In genomic region chr3:46895204-46895660, GRCh38 we compare ENCODE assay signal across 8 cellular contexts. TPM values are rescaled to one million over a fixed set of nuclear protein-coding genes. Genes with fewer than 3 reads are reported as not detected.
A peak's percentile ranks its signal among the peaks of the same experiment; 100 is the strongest.
DNase-seq lines count a peak whose midpoint lies in the region; ATAC-seq, FAIRE-seq and TF ChIP-seq lines count a peak whose summit lies in the region.

No MANE protein-coding gene starts in this region.

- POLR2A ChIA-PET in A549 (lab: Yijun Ruan, JAX) = no interaction called here

- H3K27me3 ChIP-seq in prostate gland (replicated peaks; ENCODE audit: insufficient read depth) (peaks cover 5% of the 10 kb centered on the region), aorta (ENCODE audit: control insufficient read depth in 1 of 2, insufficient read depth in 2 of 2, low read length in 1 of 2) (no peaks in the 10 kb centered on the region)

- no peak overlapping the region for H3K4me3 ChIP-seq in A549
- no peak overlapping the region for H3K4me3 ChIP-seq in prostate gland
- no peak overlapping the region for H3K4me3 ChIP-seq in aorta (ENCODE audit: low read length in 2 of 2)

- no peak for TF ChIP-seq EP300 in A549 (IDR thresholded peaks at IDR 0.05)

- H3K4me2 ChIP-seq in A549 = peak overlapping the region; percentile 18; the same call in 1 of the 3 replicates

- DNase-seq in A549 (ENCODE audit: low read depth in 1 of 2, low spot score in 1 of 2) (peak; percentile 53 to 58), GM20000 (ENCODE audit: low spot score) (peak; percentile 87), RKO (ENCODE audit: low spot score) (peak; percentile 27), frontal cortex (ENCODE audit: low spot score in 2 of 2) (peak; percentile 59 to 61), prostate gland (ENCODE audit: low spot score) (peak; percentile 63), aorta (peak; percentile 80 to 94)
- DNase-seq in activated T-helper 1 cell treated with anti-CD3 and anti-CD28 coated beads, Interleukin-2, amount 50 U/mL, for 16 hours (ENCODE audit: low read depth in 1 of 2, low spot score in 1 of 2) = peak; percentile 64 to 70

- no peak overlapping the region for H3K27ac ChIP-seq in A549
- no peak overlapping the region for H3K27ac ChIP-seq in prostate gland
- no peak overlapping the region for H3K27ac ChIP-seq in aorta (ENCODE audit: low read depth in 1 of 2, low read length in 2 of 2)

- TF ChIP-seq CTCF in A549 (IDR thresholded peaks at IDR 0.05) (peak; percentile 67), GM20000 (IDR thresholded peaks at IDR 0.05; ENCODE audit: extremely low read depth, missing control alignments) (peak; percentile 90), prostate gland (IDR thresholded peaks at IDR 0.05) (peak; percentile 72 to 93 (median 87))

- TF ChIP-seq RAD21 in A549 (conservative IDR thresholded peaks at IDR 0.05 in 1 of 2, IDR thresholded peaks at IDR 0.05 in 1 of 2) = peak; percentile 62 to 75

- CTCF ChIA-PET in A549 (lab: Yijun Ruan, JAX) = interaction anchor here (0.6 to 5.3 kb wide), 27 partner anchors 9 to 1710 kb away, joined by 3 to 46 read pairs (median 5); partner anchors contain the start of genes MYL3, PTH1R and TMIE

- intact Hi-C loops in prostate gland (cut with DNase I) (loop anchor here (2.0 kb wide), 2 partner anchors 28 to 190 kb away; no protein-coding TSS in a partner anchor), aorta (cut with DNase I) (no loop called here)

- FAIRE-seq in A549 (lab: Jason Lieb, UNC) = no peak
- FAIRE-seq in frontal cortex (lab: Jason Lieb, UNC) = no peak

- TF ChIP-seq POLR2A in A549 (IDR thresholded peaks at IDR 0.05; ENCODE audit: low read length) (no peak), prostate gland (IDR thresholded peaks at IDR 0.05) (no peak)

- H3K36me3 ChIP-seq in prostate gland (no peaks in the 10 kb centered on the region), aorta (ENCODE audit: control insufficient read depth in 1 of 2, insufficient read depth in 2 of 2, low read length in 1 of 2) (no peaks in the 10 kb centered on the region)

- ATAC-seq in A549 (peak; percentile 48 to 72; a peak in 5 of 6 replicates), aorta (ENCODE audit: low FRiP score) (peak; percentile 64), HG02588 (IDR thresholded peaks at IDR 0.05; ENCODE audit: unreplicated experiment) (no peak)

- H3K4me1 ChIP-seq in A549 = peaks cover 9% of the 10 kb centered on the region; the same call in 1 of the 3 replicates
- H3K4me1 ChIP-seq in prostate gland (replicated peaks) = peaks cover 6% of the 10 kb centered on the region
- no peaks in the 10 kb centered on the region for H3K4me1 ChIP-seq in aorta (ENCODE audit: control insufficient read depth in 1 of 2, insufficient read depth in 2 of 2, low read length in 2 of 2)

- H3K9me3 ChIP-seq in A549 (no peaks in the 10 kb centered on the region), prostate gland (no peaks in the 10 kb centered on the region), aorta (ENCODE audit: control insufficient read depth, low read length) (no peaks in the 10 kb centered on the region)

- 17% methylated on average over 5 of the region's 5 CpGs for WGBS in A549 (ENCODE audit: missing lambda C conversion rate)
- WGBS in prostate gland = 13% methylated on average over 5 of the region's 5 CpGs
- 26 to 29% methylated on average over 5 of the region's 5 CpGs for WGBS in aorta, 2 donors

TF ChIP-seq in A549, 52 proteins besides CTCF, POLR2A, EP300 and RAD21:
- TF ChIP-seq SMC3 (IDR thresholded peaks at IDR 0.05) = peak; percentile 78
- TF ChIP-seq JUNB (IDR thresholded peaks at IDR 0.05) = no peak

RNA-seq across cellular contexts. Expression of gene PTH1R, which starts 17.7 kb away (rescaled TPM):
- polyA plus RNA-seq in A549 (2011; rRNA removed) = 0.20 and 0.45 TPM in 2 replicates
- polyA plus RNA-seq in A549 (2012; cell fraction: cytosol; rRNA removed) = 0.63 and 0.83 TPM in 2 replicates
- polyA plus RNA-seq in A549 (2012; cell fraction: nucleus; rRNA removed) = 1.7 and 2.2 TPM in 2 replicates
- polyA plus RNA-seq in A549 (2017; fragmentation: RNase III; extraction: RNeasy Plus Mini Kit Qiagen cat#74134 plus additional on column Dnase treatment) = 0.53 to 0.76 TPM (median 0.54 TPM) in 3 replicates
- polyA minus RNA-seq in A549 (2011; rRNA and poly(A)+ RNA removed) = 0.24 and 0.87 TPM in 2 replicates
- total RNA-seq in frontal cortex = 2.0 TPM
- 10 to 100 TPM in 1 of 2 donors, 1 to 10 TPM in 1; 1.3 to 10.8 TPM for total RNA-seq in prostate gland
- 1 to 10 TPM; 6.6 to 6.7 TPM for total RNA-seq in aorta
- polyA plus RNA-seq in aorta = 10 to 100 TPM in 1 of 2 donors, 1 to 10 TPM in 1; 8.4 to 38.6 TPM

RNA-seq across cellular contexts. Expression of gene MYL3, which starts 32.0 kb away (rescaled TPM):
- not detected in 2 replicates for polyA plus RNA-seq in A549 (2011; rRNA removed)
- polyA plus RNA-seq in A549 (2012; cell fraction: cytosol; rRNA removed) = 0.09 and 0.13 TPM in 2 replicates
- not detected in 2 replicates for polyA plus RNA-seq in A549 (2012; cell fraction: nucleus; rRNA removed)
- polyA plus RNA-seq in A549 (2017; fragmentation: RNase III; extraction: RNeasy Plus Mini Kit Qiagen cat#74134 plus additional on column Dnase treatment) = 0.25 TPM in 1 of 3 replicates, not detected in the others
- not detected in 2 replicates for polyA minus RNA-seq in A549 (2011; rRNA and poly(A)+ RNA removed)
- total RNA-seq in frontal cortex = not detected
- 1 to 10 TPM in 1 of 2 donors, not detected in 1; 1.9 TPM for total RNA-seq in prostate gland
- total RNA-seq in aorta = 1 to 10 TPM; 1.8 to 3.0 TPM
- polyA plus RNA-seq in aorta = 10 to 100 TPM in 1 of 2 donors, 1 to 10 TPM in 1; 2.6 to 14.3 TPM

Comparison
In these comparisons a context has a peak if more than half of its experiments do, and no peak if none do; other contexts are left out.
1. DNase-seq: peak in every context shown above with its lines; median percentile 87 in GM20000; 87 in aorta; 67 in activated T-helper 1 cell treated with anti-CD3 and anti-CD28 coated beads, Interleukin-2, amount 50 U/mL, for 16 hours; 63 in prostate gland; 60 in frontal cortex; 56 in A549; 27 in RKO.